ENCODE assay signal across 13 cellular contexts in genomic region chr17:68257924-68258323, GRCh38. TPM values are rescaled to one million over a fixed set of nuclear protein-coding genes. Genes with fewer than 3 reads are reported as not detected.
DNase-seq lines count a peak whose midpoint lies in the region; ATAC-seq and TF ChIP-seq lines count a peak whose summit lies in the region.
"Had no signal": no experiment of that assay in that cellular context is flagged by ENCODE, and none has a peak within 500 bp of the region (broad histone marks: within the 10 kb centered on the region; RNA-seq: fewer than 3 reads in every experiment).

No MANE protein-coding gene starts in this region.

- no peak overlapping the region for H4K91ac ChIP-seq in IMR-90 (ENCODE audit: insufficient read depth, low read depth, low read length)

- H3K23ac ChIP-seq in IMR-90 (ENCODE audit: low read depth, low read length) = no peak overlapping the region

- H3K4me1 Mint-ChIP-seq in CD8-positive, alpha-beta memory T cell = peaks cover 76 to 88% (median 84%) of the 10 kb centered on the region in 3 donors
- H3K4me1 Mint-ChIP-seq in activated CD8-positive, alpha-beta T cell treated with anti-CD3 and anti-CD28 coated beads, Interleukin-2, amount 10 ng/mL, durations not matched to agents 7 days and 5 days (ENCODE audit: low read depth) = peaks cover 88% of the 10 kb centered on the region
- H3K4me1 Mint-ChIP-seq in naive thymus-derived CD8-positive, alpha-beta T cell = peaks cover 35 to 90% (median 75%) of the 10 kb centered on the region in 4 donors

- no peak overlapping the region for H2AFZ ChIP-seq in IMR-90 (replicated peaks; ENCODE audit: low read length, poor library complexity)

- no peak overlapping the region for H2BK15ac ChIP-seq in IMR-90 (ENCODE audit: low read depth, low read length)

- no peak overlapping the region for H3K27ac ChIP-seq in CD8-positive, alpha-beta memory T cell (ENCODE audit: low read depth, low read length)
- H3K27ac ChIP-seq in IMR-90 (ENCODE audit: insufficient read depth, low read length) (no peak overlapping the region), suprapubic skin (no peak overlapping the region)

- peaks cover 4 to 25% (median 6%) of the 10 kb centered on the region in 3 donors for H3K36me3 Mint-ChIP-seq in CD8-positive, alpha-beta memory T cell
- peaks cover 55% of the 10 kb centered on the region for H3K36me3 Mint-ChIP-seq in activated CD8-positive, alpha-beta T cell treated with anti-CD3 and anti-CD28 coated beads, Interleukin-2, amount 10 ng/mL, durations not matched to agents 7 days and 5 days (ENCODE audit: low read depth)
- H3K36me3 Mint-ChIP-seq in naive thymus-derived CD8-positive, alpha-beta T cell = peaks cover 0 to 28% (median 9%) of the 10 kb centered on the region in 3 donors

- no peak overlapping the region for H3K4me3 ChIP-seq in CD8-positive, alpha-beta memory T cell (ENCODE audit: low read length)
- H3K4me3 ChIP-seq in IMR-90 (ENCODE audit: insufficient read depth, low read depth, low read length) = no peak overlapping the region
- H3K4me3 ChIP-seq in suprapubic skin = no peak overlapping the region

- H3K27me3 Mint-ChIP-seq in CD8-positive, alpha-beta memory T cell = no peaks in the 10 kb centered on the region
- H3K27me3 Mint-ChIP-seq in activated CD8-positive, alpha-beta T cell treated with anti-CD3 and anti-CD28 coated beads, Interleukin-2, amount 10 ng/mL, durations not matched to agents 7 days and 5 days (ENCODE audit: low read depth) = no peaks in the 10 kb centered on the region
- no peaks in the 10 kb centered on the region for H3K27me3 Mint-ChIP-seq in naive thymus-derived CD8-positive, alpha-beta T cell

- intact Hi-C loops in IMR-90 (cut with micrococcal nuclease) = no loop called here

- H3K27ac Mint-ChIP-seq in CD8-positive, alpha-beta memory T cell = peak overlapping the region; percentile 85 to 99 (median 98)
- H3K27ac Mint-ChIP-seq in activated CD8-positive, alpha-beta T cell treated with anti-CD3 and anti-CD28 coated beads, Interleukin-2, amount 10 ng/mL, durations not matched to agents 7 days and 5 days = peak overlapping the region; percentile 79
- peak overlapping the region; percentile 84 to 96 (median 90) for H3K27ac Mint-ChIP-seq in naive thymus-derived CD8-positive, alpha-beta T cell
- H3K27ac Mint-ChIP-seq: WTC11 had no signal

- H2AK9ac ChIP-seq in IMR-90 (replicated peaks; ENCODE audit: low read depth, low read length, poor library complexity) = no peak overlapping the region

- H2AK5ac ChIP-seq in IMR-90 (ENCODE audit: low read depth, low read length) = no peak overlapping the region

- H3K18ac ChIP-seq in IMR-90 (ENCODE audit: low read depth, low read length) = no peak overlapping the region

- H3K4ac ChIP-seq in IMR-90 (ENCODE audit: low read depth, low read length) = no peak overlapping the region

- no peaks in the 10 kb centered on the region for H3K9me3 Mint-ChIP-seq in CD8-positive, alpha-beta memory T cell
- no peaks in the 10 kb centered on the region for H3K9me3 Mint-ChIP-seq in activated CD8-positive, alpha-beta T cell treated with anti-CD3 and anti-CD28 coated beads, Interleukin-2, amount 10 ng/mL, durations not matched to agents 7 days and 5 days (ENCODE audit: insufficient read depth)
- H3K9me3 Mint-ChIP-seq in naive thymus-derived CD8-positive, alpha-beta T cell = no peaks in the 10 kb centered on the region
- H3K9me3 Mint-ChIP-seq: WTC11 had no signal

- H3K4me3 Mint-ChIP-seq in CD8-positive, alpha-beta memory T cell = peak overlapping the region; percentile 6 to 77 (median 42)
- no peak overlapping the region for H3K4me3 Mint-ChIP-seq in activated CD8-positive, alpha-beta T cell treated with anti-CD3 and anti-CD28 coated beads, Interleukin-2, amount 10 ng/mL, durations not matched to agents 7 days and 5 days
- H3K4me3 Mint-ChIP-seq in naive thymus-derived CD8-positive, alpha-beta T cell = peak overlapping the region in 7 of 10 donors; percentile 9 to 70 (median 55)
- H3K4me3 Mint-ChIP-seq: WTC11 had no signal

- dilution Hi-C loops in IMR-90 (cut with HindIII; ENCODE audit: low sequenced_read_pairs, unreplicated experiment) = no loop called here

- H3K56ac ChIP-seq in IMR-90 (ENCODE audit: extremely low read depth, insufficient read depth, low read length) = no peak overlapping the region

- no peaks in the 10 kb centered on the region for H3K79me1 ChIP-seq in IMR-90 (ENCODE audit: low read depth in 1 of 2, low read length in 2 of 2)

- H3K14ac ChIP-seq in IMR-90 (replicated peaks; ENCODE audit: low read depth, low read length) = no peak overlapping the region

- no peak overlapping the region for H4K8ac ChIP-seq in IMR-90 (ENCODE audit: low read depth in 2 of 2, low read length in 2 of 2)

- no TSS peak for BruUV-seq in IMR-90 (replicated peaks; lab: Mats Ljungman, UMichigan)

- CTCF ChIA-PET in CD8-positive, alpha-beta memory T cell (lab: Charles Lee) = interaction anchor here (1.0 to 2.9 kb wide), 8 partner anchors 9 to 203 kb away, joined by 3 to 14 read pairs (median 6); no protein-coding TSS in a partner anchor
- CTCF ChIA-PET in IMR-90 (lab: Yijun Ruan, JAX) = interaction anchor here (1.0 to 1.3 kb wide), 1 partner anchor 141 kb away, joined by 3 to 4 read pairs; no protein-coding TSS in a partner anchor
- CTCF ChIA-PET in activated CD8-positive, alpha-beta T cell treated with anti-CD3 and anti-CD28 coated beads, Interleukin-2, amount 10 ng/mL, durations not matched to agents 7 days and 5 days (lab: Charles Lee) = interaction anchor here (0.8 to 8.2 kb wide), 7 partner anchors 10 to 202 kb away, joined by 3 to 172 read pairs (median 3); partner anchors contain the start of genes AMZ2 and WIPI1

- H3K27me3 ChIP-seq in CD8-positive, alpha-beta memory T cell (ENCODE audit: insufficient read depth, low read length, poor library complexity, severe bottlenecking) = no peaks in the 10 kb centered on the region
- H3K27me3 ChIP-seq in IMR-90 (ENCODE audit: control insufficient read depth, insufficient read depth, low read length) (no peaks in the 10 kb centered on the region), suprapubic skin (no peaks in the 10 kb centered on the region)
- H3K27me3 ChIP-seq: esophagus muscularis mucosa, SJCRH30 had no signal

- no peaks in the 10 kb centered on the region for H3K36me3 ChIP-seq in CD8-positive, alpha-beta memory T cell (ENCODE audit: insufficient read depth, low read length)
- peaks cover 8% of the 10 kb centered on the region for H3K36me3 ChIP-seq in IMR-90 (ENCODE audit: control insufficient read depth, insufficient read depth, low read length)
- H3K36me3 ChIP-seq in suprapubic skin = peaks cover 33% of the 10 kb centered on the region
- H3K36me3 ChIP-seq: SJCRH30 had no signal

- H2BK120ac ChIP-seq in IMR-90 (ENCODE audit: low read depth, low read length) = no peak overlapping the region

- H3K9ac ChIP-seq in IMR-90 (ENCODE audit: low read depth, low read length) = no peak overlapping the region

- no peak for TF ChIP-seq POLR2A in IMR-90 (IDR thresholded peaks at IDR 0.05; ENCODE audit: low read depth, low read length)
- no peak for TF ChIP-seq POLR2A in suprapubic skin (IDR thresholded peaks at IDR 0.05)

- TF ChIP-seq CTCF in IMR-90 (conservative IDR thresholded peaks at IDR 0.05; ENCODE audit: low read depth, low read length) (no peak), suprapubic skin (IDR thresholded peaks at IDR 0.05) (no peak)

- H3K9me1 ChIP-seq in IMR-90 (ENCODE audit: insufficient read depth, low read length) = peaks cover 2% of the 10 kb centered on the region; the same call in 1 of the 2 replicates

- no peak for TF ChIP-seq RAD21 in IMR-90 (IDR thresholded peaks at IDR 0.05; ENCODE audit: low read length)

- H4K5ac ChIP-seq in IMR-90 (ENCODE audit: low read depth, low read length) = no peak overlapping the region

- H3K9me3 ChIP-seq in CD8-positive, alpha-beta memory T cell (ENCODE audit: low read length) = no peaks in the 10 kb centered on the region
- H3K9me3 ChIP-seq in IMR-90 (ENCODE audit: control insufficient read depth, insufficient read depth, low read length) (no peaks in the 10 kb centered on the region), suprapubic skin (no peaks in the 10 kb centered on the region)
- H3K9me3 ChIP-seq: esophagus muscularis mucosa, SJCRH30 had no signal

- in situ Hi-C loops in IMR-90 (cut with MboI; ENCODE audit: low sequenced_read_pairs) = loop anchor here (25.0 kb wide), 1 partner anchor 504 kb away; no protein-coding TSS in a partner anchor

- H2BK5ac ChIP-seq in IMR-90 (ENCODE audit: low read depth, low read length, poor library complexity, severe bottlenecking) = no peak overlapping the region

- DNase-seq in CD8-positive, alpha-beta memory T cell = no peak
- DNase-seq in IMR-90 = peak; percentile 13
- no peak for DNase-seq in activated CD8-positive, alpha-beta T cell treated with anti-CD3 and anti-CD28 coated beads, Interleukin-2, amount 10 ng/mL, durations not matched to agents 7 days and 5 days
- DNase-seq in naive thymus-derived CD8-positive, alpha-beta T cell = no peak
- DNase-seq in ecto neural progenitor cell (ENCODE audit: low spot score) = no peak
- no peak for DNase-seq in suprapubic skin (ENCODE audit: low spot score in 2 of 2)
- DNase-seq: activated gamma-delta T cell treated with Interleukin-2 at 50 U/mL for 16 hours, left colon, NCI-H187, SJCRH30 had no signal

- no peak overlapping the region for H3K4me2 ChIP-seq in IMR-90 (ENCODE audit: low read depth, low read length)

- H4K20me1 ChIP-seq in IMR-90 (ENCODE audit: insufficient read depth, low read length) = no peaks in the 10 kb centered on the region

- H2BK20ac ChIP-seq in IMR-90 (ENCODE audit: low read depth, low read length) = no peak overlapping the region

- POLR2A ChIA-PET in CD8-positive, alpha-beta memory T cell (lab: Charles Lee) = interaction anchor here (0.7 to 1.4 kb wide), 4 partner anchors 8 to 52 kb away, joined by 3 to 11 read pairs (median 4); partner anchors contain the start of gene AMZ2
- POLR2A ChIA-PET in IMR-90 (lab: Charles Lee; ENCODE audit: unreplicated experiment) = no interaction called here
- POLR2A ChIA-PET in activated CD8-positive, alpha-beta T cell treated with anti-CD3 and anti-CD28 coated beads, Interleukin-2, amount 10 ng/mL, durations not matched to agents 7 days and 5 days (lab: Charles Lee) = interaction anchor here (1.9 to 3.0 kb wide), 4 partner anchors 10 to 202 kb away, joined by 4 to 28 read pairs (median 6); partner anchors contain the start of genes AMZ2, ARSG and SLC16A6
- POLR2A ChIA-PET in naive thymus-derived CD8-positive, alpha-beta T cell (lab: Charles Lee) = interaction anchor here (0.6 to 3.2 kb wide), 4 partner anchors 10 to 199 kb away, joined by 7 to 42 read pairs (median 16); partner anchors contain the start of genes AMZ2, ARSG, SLC16A6 and WIPI1

- no peak for ATAC-seq in IMR-90 (ENCODE audit: low read depth)
- no peak for ATAC-seq in activated CD8-positive, alpha-beta T cell treated with anti-CD3 and anti-CD28 coated beads, Interleukin-2, amount 10 ng/mL, durations not matched to agents 7 days and 5 days
- ATAC-seq in naive thymus-derived CD8-positive, alpha-beta T cell = no peak
- no peak for ATAC-seq in GM18511 (IDR thresholded peaks at IDR 0.05; ENCODE audit: unreplicated experiment)
- ATAC-seq: left colon, WTC11 had no signal

- peaks cover 79% of the 10 kb centered on the region for H3K4me1 ChIP-seq in CD8-positive, alpha-beta memory T cell (ENCODE audit: insufficient read depth, low read length)
- H3K4me1 ChIP-seq in IMR-90 (ENCODE audit: control insufficient read depth, insufficient read depth, low read length) (no peaks in the 10 kb centered on the region), suprapubic skin (peaks cover 13% of the 10 kb centered on the region)

- no peak for TF ChIP-seq EP300 in suprapubic skin (IDR thresholded peaks at IDR 0.05)

RNA-seq across cellular contexts. Expression of gene AMZ2, which starts 10.1 kb away (rescaled TPM):
- total RNA-seq in CD8-positive, alpha-beta memory T cell = 100 to 1,000 TPM; 113 to 118 TPM
- polyA plus RNA-seq in CD8-positive, alpha-beta memory T cell = 141 TPM
- total RNA-seq in IMR-90 (2012; rRNA removed) = 90.2 and 100.0 TPM in 2 replicates
- 64.6 and 65.4 TPM in 2 replicates for polyA plus RNA-seq in IMR-90 (2012; rRNA removed)
- polyA plus RNA-seq in IMR-90 (2012; cell fraction: cytosol; rRNA removed) = 27.6 and 52.7 TPM in 2 replicates
- 24.3 and 90.0 TPM in 2 replicates for polyA plus RNA-seq in IMR-90 (2012; cell fraction: nucleus; rRNA removed; ENCODE audit: low replicate concordance)
- 10 to 100 TPM; 79.9 to 80.0 TPM for total RNA-seq in activated CD8-positive, alpha-beta T cell treated with anti-CD3 and anti-CD28 coated beads, Interleukin-2, amount 10 ng/mL, durations not matched to agents 7 days and 5 days
- total RNA-seq in naive thymus-derived CD8-positive, alpha-beta T cell = 10 to 100 TPM; 72.4 to 72.7 TPM
- 100 to 1,000 TPM in 1 of 3 donors, 10 to 100 TPM in 2; 89.0 to 125 (median 94.6) TPM for polyA plus RNA-seq in naive thymus-derived CD8-positive, alpha-beta T cell
- total RNA-seq in suprapubic skin = 10 to 100 TPM; 35.8 to 47.1 (median 41.5) TPM

RNA-seq across cellular contexts. Expression of gene SLC16A6, which starts 33.0 kb away (rescaled TPM):
- 1 to 10 TPM; 8.4 to 9.4 TPM for total RNA-seq in CD8-positive, alpha-beta memory T cell
- polyA plus RNA-seq in CD8-positive, alpha-beta memory T cell = 1.3 TPM
- total RNA-seq in IMR-90 (2012; rRNA removed) (0.54 and 0.83 TPM in 2 replicates), suprapubic skin (1 to 10 TPM; 2.7 to 10.0 (median 5.1) TPM)
- 0.22 and 0.29 TPM in 2 replicates for polyA plus RNA-seq in IMR-90 (2012; rRNA removed)
- polyA plus RNA-seq in IMR-90 (2012; cell fraction: cytosol; rRNA removed) = 0.07 and 0.28 TPM in 2 replicates
- polyA plus RNA-seq in IMR-90 (2012; cell fraction: nucleus; rRNA removed; ENCODE audit: low replicate concordance) = 0.20 and 0.49 TPM in 2 replicates
- total RNA-seq in activated CD8-positive, alpha-beta T cell treated with anti-CD3 and anti-CD28 coated beads, Interleukin-2, amount 10 ng/mL, durations not matched to agents 7 days and 5 days = 1 to 10 TPM; 6.9 to 7.1 TPM
- total RNA-seq in naive thymus-derived CD8-positive, alpha-beta T cell = 1 to 10 TPM; 6.4 to 6.9 TPM
- polyA plus RNA-seq in naive thymus-derived CD8-positive, alpha-beta T cell = 1 to 10 TPM in 2 of 3 donors, under 1 TPM in 1; 0.61 to 2.6 (median 1.5) TPM

RNA-seq across cellular contexts. Expression of gene ARSG, which starts 33.4 kb away (rescaled TPM):
- total RNA-seq in CD8-positive, alpha-beta memory T cell = 1 to 10 TPM; 7.0 to 7.7 TPM
- 9.5 TPM for polyA plus RNA-seq in CD8-positive, alpha-beta memory T cell
- total RNA-seq in IMR-90 (2012; rRNA removed) (2.9 and 3.1 TPM in 2 replicates), suprapubic skin (10 to 100 TPM in 3 of 4 donors, 1 to 10 TPM in 1; 7.7 to 12.7 (median 10.7) TPM)
- 2.5 and 3.0 TPM in 2 replicates for polyA plus RNA-seq in IMR-90 (2012; rRNA removed)
- 1.3 and 2.4 TPM in 2 replicates for polyA plus RNA-seq in IMR-90 (2012; cell fraction: cytosol; rRNA removed)
- 2.8 and 3.6 TPM in 2 replicates for polyA plus RNA-seq in IMR-90 (2012; cell fraction: nucleus; rRNA removed; ENCODE audit: low replicate concordance)
- 10 to 100 TPM in 1 of 2 experiments, 1 to 10 TPM in 1; 9.1 to 10.7 TPM for total RNA-seq in activated CD8-positive, alpha-beta T cell treated with anti-CD3 and anti-CD28 coated beads, Interleukin-2, amount 10 ng/mL, durations not matched to agents 7 days and 5 days
- 10 to 100 TPM; 12.1 to 15.1 TPM for total RNA-seq in naive thymus-derived CD8-positive, alpha-beta T cell
- 10 to 100 TPM; 10.4 to 13.7 (median 12.9) TPM for polyA plus RNA-seq in naive thymus-derived CD8-positive, alpha-beta T cell
